In the genomic region with DNA sequence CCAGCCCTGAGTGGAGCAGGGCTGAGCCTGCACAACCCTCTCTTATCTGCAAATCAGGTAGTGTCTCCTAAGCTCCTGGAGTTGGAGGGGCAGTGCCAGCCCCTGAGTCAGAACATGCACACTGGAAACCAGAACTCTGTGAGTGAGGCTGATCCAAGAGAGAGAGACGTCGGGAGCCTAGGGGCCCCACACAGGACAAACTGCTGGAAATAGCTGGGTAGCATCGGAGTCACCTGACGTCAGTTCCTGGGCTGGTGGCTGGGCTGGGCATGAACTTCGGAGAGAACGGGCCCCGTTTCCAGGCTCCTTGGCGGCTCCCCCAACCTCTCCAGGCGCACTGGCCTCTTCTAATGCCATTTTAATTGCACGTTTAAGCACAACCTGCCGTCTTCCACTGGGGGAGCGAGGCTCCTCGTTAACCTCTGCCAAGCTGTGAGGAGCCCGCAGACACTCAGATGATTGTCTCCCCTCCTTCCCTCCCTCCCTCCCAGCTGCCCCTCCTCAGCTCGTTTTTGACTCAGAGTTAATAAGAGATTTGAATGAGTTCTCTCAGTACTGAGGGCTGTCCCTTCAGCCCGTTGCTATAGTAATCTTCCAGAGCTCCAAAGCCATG, we compare ENCODE assay signal across 1 cellular context.
TF ChIP-seq lines count a peak whose summit lies in the region.

No MANE protein-coding gene starts in this region.

TF ChIP-seq in IMR-90, 13 proteins besides CTCF, POLR2A, EP300 and RAD21 (continued from another document):
- TF ChIP-seq CHD1 (IDR thresholded peaks at IDR 0.05; ENCODE audit: low read depth, low read length), result no peak
- TF ChIP-seq, protein P1, sequence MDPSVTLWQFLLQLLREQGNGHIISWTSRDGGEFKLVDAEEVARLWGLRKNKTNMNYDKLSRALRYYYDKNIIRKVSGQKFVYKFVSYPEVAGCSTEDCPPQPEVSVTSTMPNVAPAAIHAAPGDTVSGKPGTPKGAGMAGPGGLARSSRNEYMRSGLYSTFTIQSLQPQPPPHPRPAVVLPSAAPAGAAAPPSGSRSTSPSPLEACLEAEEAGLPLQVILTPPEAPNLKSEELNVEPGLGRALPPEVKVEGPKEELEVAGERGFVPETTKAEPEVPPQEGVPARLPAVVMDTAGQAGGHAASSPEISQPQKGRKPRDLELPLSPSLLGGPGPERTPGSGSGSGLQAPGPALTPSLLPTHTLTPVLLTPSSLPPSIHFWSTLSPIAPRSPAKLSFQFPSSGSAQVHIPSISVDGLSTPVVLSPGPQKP (IDR thresholded peaks at IDR 0.05; ENCODE audit: borderline replicate concordance, low read depth, low read length), result no peak
- TF ChIP-seq MAZ (IDR thresholded peaks at IDR 0.05; ENCODE audit: borderline replicate concordance, low read depth, low read length), result no peak
- TF ChIP-seq MAFK (IDR thresholded peaks at IDR 0.05; ENCODE audit: low read depth, low read length), result no peak
- no peak for TF ChIP-seq BHLHE40 (IDR thresholded peaks at IDR 0.05; ENCODE audit: low read depth, low read length)
- no peak for TF ChIP-seq RCOR1 (IDR thresholded peaks at IDR 0.05; ENCODE audit: insufficient replicate concordance, low read length)
- no peak for TF ChIP-seq NFE2L2 (IDR thresholded peaks at IDR 0.05; ENCODE audit: low read depth, low read length)
- no peak for TF ChIP-seq RFX5 (IDR thresholded peaks at IDR 0.05; ENCODE audit: low read depth, low read length)
- TF ChIP-seq FOS (IDR thresholded peaks at IDR 0.05; ENCODE audit: low read depth, low read length), result no peak
- no peak for TF ChIP-seq SMC3 (IDR thresholded peaks at IDR 0.05; ENCODE audit: low read depth, low read length)
